ENCODE assay signal across 9 cellular contexts in the genomic region with DNA sequence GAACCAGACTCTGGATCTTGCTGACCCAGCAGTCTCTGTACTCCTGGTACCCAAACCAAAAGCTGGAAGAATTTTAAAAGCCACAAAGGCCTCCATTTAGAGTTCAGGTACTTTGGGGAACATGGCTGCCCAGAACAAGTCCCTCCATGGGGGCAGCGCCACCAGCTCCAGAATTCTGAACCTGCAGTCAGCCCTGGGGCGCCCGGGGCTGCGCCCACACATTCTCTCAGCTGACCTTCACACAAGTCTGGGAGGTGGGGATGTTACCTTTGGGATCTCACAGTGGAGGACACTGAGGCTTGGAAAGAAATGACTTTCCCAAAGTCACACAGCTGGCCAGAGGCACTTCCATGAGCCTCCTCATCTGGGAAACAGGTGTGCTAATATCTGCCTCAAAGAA.
"Had no signal": no experiment of that assay in that cellular context is flagged by ENCODE, and none has a peak within 500 bp of the region (broad histone marks: within the 10 kb centered on the region; RNA-seq: fewer than 3 reads in every experiment).

No MANE protein-coding gene starts in this region.

- ATAC-seq: HepG2 had no signal

- H3K9me3 Mint-ChIP-seq: H9 had no signal

- H3K4me1 Mint-ChIP-seq: IgD-negative memory B cell had no signal

- H3K4me3 ChIP-seq: GM23248 had no signal

- H2AFZ ChIP-seq: GM23248 had no signal

- H3K27ac ChIP-seq: GM23248, HL-60 had no signal

- H3K27ac Mint-ChIP-seq: IgD-negative memory B cell had no signal

- H3K4me3 Mint-ChIP-seq: IgD-negative memory B cell had no signal

- H3K9ac ChIP-seq: GM23248 had no signal

- DNase-seq: GM23248, GOT3, H9, HCEC 1CT, KBM-7 had no signal

- FAIRE-seq: H54, HepG2 had no signal
